ENCODE assay signal across 1 cellular context in the genomic region with DNA sequence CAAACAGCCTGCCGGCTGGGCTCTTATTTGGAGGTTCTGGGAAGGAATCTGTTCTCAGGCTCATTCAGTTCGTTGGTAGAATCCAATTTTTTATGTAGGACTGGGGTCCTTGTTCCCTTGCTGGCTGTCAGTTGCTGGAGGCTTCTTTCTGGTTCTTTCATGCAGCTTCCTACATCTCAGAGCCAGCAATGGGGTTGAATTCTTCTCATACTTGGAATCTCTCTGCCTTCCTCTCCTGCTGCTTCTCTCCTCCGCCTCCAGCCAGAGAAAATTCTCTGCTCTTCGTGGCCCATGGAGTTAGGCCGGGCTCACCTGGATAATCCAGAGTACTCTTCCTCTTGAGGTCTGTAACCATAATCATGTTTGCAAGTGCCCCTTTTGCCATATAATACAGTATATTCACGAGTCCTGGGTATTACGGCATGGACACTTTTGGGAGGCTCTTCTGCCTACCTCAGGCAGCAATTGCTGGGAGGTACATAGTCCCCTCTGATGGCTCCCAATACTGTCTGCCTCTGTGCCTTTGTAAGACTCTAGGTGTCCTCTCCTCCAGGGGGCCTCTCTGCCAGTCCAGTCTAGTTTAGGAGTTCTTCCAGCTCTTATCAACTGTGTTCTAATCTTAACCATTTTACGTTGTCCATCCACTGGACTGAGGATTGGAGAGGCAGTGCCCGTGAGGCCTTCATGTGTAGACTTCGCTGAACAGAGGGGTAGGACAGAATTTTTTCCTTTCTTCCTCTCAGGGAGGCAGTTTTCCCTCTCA.
TF ChIP-seq lines count a peak whose summit lies in the region.

No MANE protein-coding gene starts in this region.

TF ChIP-seq in HepG2, 621 proteins besides CTCF, POLR2A, EP300 and RAD21:
- TF ChIP-seq ZNF335 (CRISPR knock-in tag; IDR thresholded peaks at IDR 0.05) = no peak
- no peak for TF ChIP-seq ZNF563 (CRISPR knock-in tag; IDR thresholded peaks at IDR 0.05)
- TF ChIP-seq, protein P1, sequence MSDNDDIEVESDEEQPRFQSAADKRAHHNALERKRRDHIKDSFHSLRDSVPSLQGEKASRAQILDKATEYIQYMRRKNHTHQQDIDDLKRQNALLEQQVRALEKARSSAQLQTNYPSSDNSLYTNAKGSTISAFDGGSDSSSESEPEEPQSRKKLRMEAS (IDR thresholded peaks at IDR 0.05) = no peak
- TF ChIP-seq REPIN1 (CRISPR knock-in tag; IDR thresholded peaks at IDR 0.05; ENCODE audit: borderline replicate concordance, low read depth) = no peak
- no peak for TF ChIP-seq PBX2 (CRISPR knock-in tag; IDR thresholded peaks at IDR 0.05)
- TF ChIP-seq SIN3B (IDR thresholded peaks at IDR 0.05; ENCODE audit: low read length) = no peak
